Comparison of ENCODE assay signal across 8 cellular contexts in the genomic region with DNA sequence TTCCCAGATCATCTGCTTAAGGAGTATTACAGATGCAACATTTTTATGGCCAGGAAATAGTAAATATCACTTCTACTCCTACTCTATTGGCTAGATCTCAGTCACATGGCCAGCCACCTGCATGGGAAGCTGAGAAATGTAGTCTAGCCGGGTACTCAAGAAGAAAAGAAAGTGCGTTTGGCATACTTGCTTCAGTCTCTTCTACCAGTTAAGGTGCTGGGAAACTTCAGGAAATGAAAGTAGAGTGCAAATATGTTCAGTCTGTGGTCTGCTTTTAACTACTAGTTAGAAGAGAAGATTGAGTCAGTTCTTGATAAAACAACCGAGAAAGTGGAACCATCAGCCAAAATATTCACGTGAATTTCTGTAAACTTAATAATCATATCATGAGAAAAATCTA.
DNase-seq lines count a peak whose midpoint lies in the region; ATAC-seq and TF ChIP-seq lines count a peak whose summit lies in the region.

No MANE protein-coding gene starts in this region.

- no peak overlapping the region for H3K4me3 ChIP-seq in right lobe of liver

- DNase-seq in epithelial cell of prostate (ENCODE audit: low read depth, low spot score) (peak; percentile 20), HPDE6-E6E7 (ENCODE audit: extremely low spot score) (no peak), right lobe of liver (no peak), NCI-H1105 treated with DMSO at 0.1 percent for 48 hours (lab: John Stamatoyannopoulos, UW) (no peak), nucleus accumbens (lab: John Stamatoyannopoulos, UW) (no peak)

- no peaks in the 10 kb centered on the region for H3K36me3 ChIP-seq in right lobe of liver

- TF ChIP-seq CTCF in right lobe of liver (IDR thresholded peaks at IDR 0.05), result no peak

- TF ChIP-seq POLR2A in right lobe of liver (IDR thresholded peaks at IDR 0.05), result no peak

- WGBS in right lobe of liver (ENCODE audit: insufficient coverage, low coverage, low lambda C conversion rate, missing lambda C conversion rate), result 76% methylated on average over 4 of the region's 4 CpGs

- H3K27ac ChIP-seq in epithelial cell of prostate, result no peak overlapping the region
- no peak overlapping the region for H3K27ac ChIP-seq in right lobe of liver

- ATAC-seq in GM18502 (IDR thresholded peaks at IDR 0.05; ENCODE audit: poor library complexity, unreplicated experiment) (peak; percentile 98), GM21423 (IDR thresholded peaks at IDR 0.05; ENCODE audit: unreplicated experiment) (peak; percentile 97), HG03520 (IDR thresholded peaks at IDR 0.05; ENCODE audit: unreplicated experiment) (peak; percentile 98), right lobe of liver (no peak)

- peaks cover 0 to 19% (median 7%) of the 10 kb centered on the region in 4 donors for H3K4me1 ChIP-seq in right lobe of liver

- H3K9me3 ChIP-seq in right lobe of liver, result no peaks in the 10 kb centered on the region

- no peaks in the 10 kb centered on the region for H3K27me3 ChIP-seq in right lobe of liver

- intact Hi-C loops in right lobe of liver (cut with DNase I), result no loop called here

Comparison
In these comparisons a context has a peak if more than half of its experiments do, and no peak if none do; other contexts are left out.
1. ATAC-seq: peak in GM18502 (single experiment), GM21423 (single experiment) and HG03520 (single experiment); none in right lobe of liver (0 of 4).